ENCODE assay signal across 8 cellular contexts in genomic region chr3:48635222-48636021, GRCh38.
A peak's percentile ranks its signal among the peaks of the same experiment; 100 is the strongest.
DNase-seq lines count a peak whose midpoint lies in the region; ATAC-seq and TF ChIP-seq lines count a peak whose summit lies in the region.

Gene SLC26A6, minus strand, starts transcription at chr3:48635461. Its CDS starts 68 bp downstream, at chr3:48635393.

- ATAC-seq in GM18909 (IDR thresholded peaks at IDR 0.05; ENCODE audit: poor library complexity, unreplicated experiment) (peak; percentile 91), HG03175 (IDR thresholded peaks at IDR 0.05; ENCODE audit: unreplicated experiment) (peak; percentile 90)

- DNase-seq in AG08396 (ENCODE audit: low spot score) (peak; percentile 100), NCI-H2227 treated with DMSO at 0.1 percent for 48 hours (lab: John Stamatoyannopoulos, UW) (peak; percentile 80), caudate nucleus (lab: John Stamatoyannopoulos, UW) (peak; percentile 36 to 99 (median 94)), iPS-NIHi7 (ENCODE audit: extremely low spot score) (peak; percentile 100), smooth muscle cell of the brain vasculature (ENCODE audit: low read depth, low spot score) (peak; percentile 91)

- TF ChIP-seq CTCF in WI38 (IDR thresholded peaks at IDR 0.05; ENCODE audit: low read depth, low read length): peak; percentile 51

- peak within 1 kb of the TSS; percentile 58 for H3K27ac ChIP-seq in caudate nucleus (ENCODE audit: low read depth, low read length)

- H3K4me3 ChIP-seq in WI38 (ENCODE audit: low read depth, low read length): peak within 1 kb of the TSS; percentile 94

Comparison
In these comparisons a context has a peak if more than half of its experiments do, and no peak if none do; other contexts are left out.
1. Peak in every context shown above with its lines: DNase-seq, ATAC-seq, H3K4me3 ChIP-seq and H3K27ac ChIP-seq.